ENCODE assay signal across 8 cellular contexts in genomic region chr18:53380063-53380639, GRCh38.
DNase-seq lines count a peak whose midpoint lies in the region; ATAC-seq and TF ChIP-seq lines count a peak whose summit lies in the region.

No MANE protein-coding gene starts in this region.

- DNase-seq in ACHN (peak; percentile 48), NCI-H1105 (lab: John Stamatoyannopoulos, UW) (peak; percentile 31), middle frontal gyrus (ENCODE audit: extremely low spot score, low spot score) (peak; percentile 31)
- no peak for DNase-seq in activated T-helper 1 cell treated with anti-CD3 and anti-CD28 coated beads, Interleukin-12 subunit alpha, Interleukin-12 subunit beta, Interleukin-2, Interleukin-4 antibody, amounts not matched to agents 30 ng/mL and 10 ng/mL and 1 ng/mL, durations not matched to agents 14 hours and 24 hours and 36 hours (ENCODE audit: low spot score)

- peaks cover 0 to 5% (median 0%) of the 10 kb centered on the region in 5 experiments for H3K9me3 Mint-ChIP-seq in brain
- peaks cover 9% of the 10 kb centered on the region for H3K9me3 Mint-ChIP-seq in activated T-helper 1 cell treated with anti-CD3 and anti-CD28 coated beads, Interleukin-12 subunit alpha, Interleukin-12 subunit beta, Interleukin-2, Interleukin-4 antibody, amounts not matched to agents 30 ng/mL and 10 ng/mL and 1 ng/mL, durations not matched to agents 14 hours and 24 hours and 36 hours

- H3K4me3 Mint-ChIP-seq in brain, result no peak overlapping the region
- no peak overlapping the region for H3K4me3 Mint-ChIP-seq in activated T-helper 1 cell treated with anti-CD3 and anti-CD28 coated beads, Interleukin-12 subunit alpha, Interleukin-12 subunit beta, Interleukin-2, Interleukin-4 antibody, amounts not matched to agents 30 ng/mL and 10 ng/mL and 1 ng/mL, durations not matched to agents 14 hours and 24 hours and 36 hours

- H3K27ac Mint-ChIP-seq in brain, result peak overlapping the region in 3 of 5 experiments; percentile 14 to 28 (median 17)
- no peak overlapping the region for H3K27ac Mint-ChIP-seq in activated T-helper 1 cell treated with anti-CD3 and anti-CD28 coated beads, Interleukin-12 subunit alpha, Interleukin-12 subunit beta, Interleukin-2, Interleukin-4 antibody, amounts not matched to agents 30 ng/mL and 10 ng/mL and 1 ng/mL, durations not matched to agents 14 hours and 24 hours and 36 hours

- H3K36me3 Mint-ChIP-seq in brain, result peaks cover under 1% of the 10 kb centered on the region
- H3K36me3 Mint-ChIP-seq in activated T-helper 1 cell treated with anti-CD3 and anti-CD28 coated beads, Interleukin-12 subunit alpha, Interleukin-12 subunit beta, Interleukin-2, Interleukin-4 antibody, amounts not matched to agents 30 ng/mL and 10 ng/mL and 1 ng/mL, durations not matched to agents 14 hours and 24 hours and 36 hours (ENCODE audit: low read depth), result no peaks in the 10 kb centered on the region

- in situ Hi-C loops in ACHN (cut with HindIII; ENCODE audit: low pct_ligation_motif_present, low pct_unique_long_range_greater_than_20kb, low sequenced_read_pairs), result no loop called here

- peaks cover 6% of the 10 kb centered on the region for H3K27me3 Mint-ChIP-seq in brain
- no peaks in the 10 kb centered on the region for H3K27me3 Mint-ChIP-seq in activated T-helper 1 cell treated with anti-CD3 and anti-CD28 coated beads, Interleukin-12 subunit alpha, Interleukin-12 subunit beta, Interleukin-2, Interleukin-4 antibody, amounts not matched to agents 30 ng/mL and 10 ng/mL and 1 ng/mL, durations not matched to agents 14 hours and 24 hours and 36 hours (ENCODE audit: insufficient read depth)

- H3K4me1 Mint-ChIP-seq in brain, result peaks cover 16% of the 10 kb centered on the region
- no peaks in the 10 kb centered on the region for H3K4me1 Mint-ChIP-seq in activated T-helper 1 cell treated with anti-CD3 and anti-CD28 coated beads, Interleukin-12 subunit alpha, Interleukin-12 subunit beta, Interleukin-2, Interleukin-4 antibody, amounts not matched to agents 30 ng/mL and 10 ng/mL and 1 ng/mL, durations not matched to agents 14 hours and 24 hours and 36 hours (ENCODE audit: low read depth)

- TF ChIP-seq CTCF in brain (conservative IDR thresholded peaks at IDR 0.05), result peak; percentile 63 to 82

- ATAC-seq in GM18517 (IDR thresholded peaks at IDR 0.05; ENCODE audit: unreplicated experiment) (peak; percentile 75), GM21825 (IDR thresholded peaks at IDR 0.05; ENCODE audit: unreplicated experiment) (no peak), GM21360 (IDR thresholded peaks at IDR 0.05; ENCODE audit: unreplicated experiment) (no peak)

- intact Hi-C loops in activated T-helper 1 cell treated with anti-CD3 and anti-CD28 coated beads, Interleukin-12 subunit alpha, Interleukin-12 subunit beta, Interleukin-2, Interleukin-4 antibody, amounts not matched to agents 30 ng/mL and 10 ng/mL and 1 ng/mL, durations not matched to agents 14 hours and 24 hours and 36 hours (cut with micrococcal nuclease), result no loop called here
